11 cellular contexts compared by ENCODE assay signal in genomic region chr21:16302851-16303282, GRCh38.
DNase-seq lines count a peak whose midpoint lies in the region; ATAC-seq and TF ChIP-seq lines count a peak whose summit lies in the region.
"Had no signal": no experiment of that assay in that cellular context is flagged by ENCODE, and none has a peak within 500 bp of the region (broad histone marks: within the 10 kb centered on the region; RNA-seq: fewer than 3 reads in every experiment).

No MANE protein-coding gene starts in this region.

- H3K36me3 ChIP-seq in adipocyte (ENCODE audit: control insufficient read depth, insufficient read depth, low read length, severe bottlenecking) = no peaks in the 10 kb centered on the region
- H3K36me3 ChIP-seq in heart right ventricle = no peaks in the 10 kb centered on the region
- no peaks in the 10 kb centered on the region for H3K36me3 ChIP-seq in prostate gland
- no peaks in the 10 kb centered on the region for H3K36me3 ChIP-seq in H7 (replicated peaks; ENCODE audit: control insufficient read depth, insufficient read depth, low read length)
- H3K36me3 ChIP-seq: thoracic aorta had no signal

- TF ChIP-seq POLR2A in prostate gland (IDR thresholded peaks at IDR 0.05) = no peak

- TF ChIP-seq CTCF in heart right ventricle (IDR thresholded peaks at IDR 0.05) = no peak
- no peak for TF ChIP-seq CTCF in prostate gland (IDR thresholded peaks at IDR 0.05)

- H3K9ac ChIP-seq in adipocyte (ENCODE audit: low read length) = peak overlapping the region; percentile 78

- H3K4me1 ChIP-seq in adipocyte (ENCODE audit: control insufficient read depth, insufficient read depth, low read length) (peaks cover 44% of the 10 kb centered on the region), heart right ventricle (peaks cover 0 to 41% (median 10%) of the 10 kb centered on the region in 9 donors), prostate gland (replicated peaks) (no peaks in the 10 kb centered on the region)

- H3K9me3 ChIP-seq in adipocyte (ENCODE audit: control insufficient read depth, low read length) = no peaks in the 10 kb centered on the region
- no peaks in the 10 kb centered on the region for H3K9me3 ChIP-seq in heart right ventricle
- H3K9me3 ChIP-seq in prostate gland = no peaks in the 10 kb centered on the region
- H3K9me3 ChIP-seq: thoracic aorta had no signal

- H3K27me3 ChIP-seq in adipocyte (replicated peaks; ENCODE audit: control insufficient read depth, insufficient read depth, low read length) = no peaks in the 10 kb centered on the region
- H3K27me3 ChIP-seq in heart right ventricle = no peaks in the 10 kb centered on the region
- no peaks in the 10 kb centered on the region for H3K27me3 ChIP-seq in prostate gland (replicated peaks; ENCODE audit: insufficient read depth)
- H3K27me3 ChIP-seq in H7 (ENCODE audit: control insufficient read depth, insufficient read depth, low read length) = no peaks in the 10 kb centered on the region

- WGBS in heart right ventricle, 2 donors = 43 to 44% methylated on average over 4 of the region's 4 CpGs
- 49% methylated on average over 4 of the region's 4 CpGs for WGBS in prostate gland

- H3K27ac ChIP-seq in heart right ventricle (peak overlapping the region in 8 of 10 donors; percentile 49 to 82 (median 69)), prostate gland (peak overlapping the region; percentile 4 to 51)
- H3K27ac ChIP-seq: thoracic aorta had no signal

- intact Hi-C loops in heart right ventricle (cut with DNase I) = loop anchor here in 3 of 10 donors (5.0 to 10.0 kb wide), 2 partner anchors 106 to 108 kb away; no protein-coding TSS in a partner anchor
- intact Hi-C loops in prostate gland (cut with DNase I) = no loop called here

- DNase-seq in DMS53 treated with DMSO at 0.1 percent for 48 hours (lab: John Stamatoyannopoulos, UW; ENCODE audit: unreplicated experiment) (peak; percentile 3), adipocyte (ENCODE audit: low read depth) (no peak), heart right ventricle (peak in 1 of 2 donors; percentile 49), prostate gland (ENCODE audit: low spot score) (no peak), H7 (no peak), cortex of kidney (lab: John Stamatoyannopoulos, UW) (no peak), T-helper 1 cell (no peak)
- DNase-seq: SHP77 treated with DMSO at 0.1 percent for 48 hours had no signal

- peak; percentile 70 to 94 (median 88) for ATAC-seq in heart right ventricle
- no peak for ATAC-seq in GM18517 (IDR thresholded peaks at IDR 0.05; ENCODE audit: unreplicated experiment)

- H3K4me3 ChIP-seq in adipocyte (ENCODE audit: low read length) (peak overlapping the region; percentile 1), heart right ventricle (no peak overlapping the region), prostate gland (no peak overlapping the region), H7 (ENCODE audit: insufficient read depth, low read depth, low read length) (no peak overlapping the region)
- H3K4me3 ChIP-seq: skin epidermis, thoracic aorta had no signal
